Comparison of ENCODE assay signal across 7 cellular contexts in the genomic region with DNA sequence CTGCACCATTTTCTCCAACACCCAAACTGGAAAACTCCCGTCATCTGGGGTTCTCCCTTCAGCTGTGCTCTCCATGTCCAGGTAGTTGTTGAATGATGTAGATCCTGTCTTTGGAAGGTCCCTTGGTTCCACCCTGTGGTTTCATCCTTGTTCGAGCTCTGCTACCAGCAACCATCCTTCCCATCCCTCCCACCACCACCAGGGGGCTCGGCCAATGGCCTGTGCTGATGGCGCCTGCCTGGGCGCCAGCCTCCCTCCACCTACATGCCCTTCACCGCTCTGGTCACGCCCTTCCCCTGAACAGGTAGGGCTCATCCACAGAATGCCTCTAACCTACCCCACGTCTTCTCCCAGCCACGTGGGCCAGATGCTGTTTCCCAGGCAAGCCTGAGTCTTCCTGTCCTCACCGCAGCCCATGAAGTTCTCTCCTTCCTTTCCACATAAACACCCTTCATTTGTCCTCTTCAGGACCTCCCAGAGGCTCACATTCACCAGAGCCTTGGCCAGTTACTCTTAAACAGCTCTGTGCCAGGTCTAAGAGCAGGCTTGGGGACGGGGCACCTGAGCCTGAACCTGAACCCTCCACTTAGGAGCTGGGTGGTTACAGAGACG.
DNase-seq lines count a peak whose midpoint lies in the region; ATAC-seq, FAIRE-seq and TF ChIP-seq lines count a peak whose summit lies in the region.

No MANE protein-coding gene starts in this region.

- no peak overlapping the region for H3K18ac ChIP-seq in H1 (ENCODE audit: extremely low read depth, low read length)

- H2AFZ ChIP-seq in PC-3 (ENCODE audit: low read length) (no peak overlapping the region), H1 (ENCODE audit: low read length) (peak overlapping the region; percentile 28)

- no peak overlapping the region for H2AK5ac ChIP-seq in H1 (ENCODE audit: low read depth, low read length)

- H3K23ac ChIP-seq in H1 (ENCODE audit: insufficient read length): no peak overlapping the region

- H3K23me2 ChIP-seq in H1 (ENCODE audit: low read depth, low read length): no peaks in the 10 kb centered on the region

- H3K79me1 ChIP-seq in H1 (ENCODE audit: low read depth, low read length): no peaks in the 10 kb centered on the region

- no peak overlapping the region for H2BK120ac ChIP-seq in H1 (replicated peaks; ENCODE audit: low read depth, low read length)

- H3K36me3 ChIP-seq in PC-3 (ENCODE audit: low read depth, low read length) (no peaks in the 10 kb centered on the region), H1 (ENCODE audit: control insufficient read depth in 2 of 4, insufficient read depth in 4 of 4, low read length in 3 of 4) (no peaks in the 10 kb centered on the region), spleen (no peaks in the 10 kb centered on the region)

- peak overlapping the region; percentile 52 for H4K8ac ChIP-seq in H1 (ENCODE audit: extremely low read depth, insufficient read depth, low read length)

- TF ChIP-seq CTCF in PC-3 (conservative IDR thresholded peaks at IDR 0.05; ENCODE audit: low read depth, low read length) (peak; percentile 61), H1 (IDR thresholded peaks at IDR 0.05; ENCODE audit: control extremely low read depth in 1 of 3, insufficient read depth in 1 of 3, low read depth in 1 of 3, low read length in 3 of 3) (peak; percentile 88 to 92 (median 91)), spleen (IDR thresholded peaks at IDR 0.05 in 8 of 11, conservative IDR thresholded peaks at IDR 0.05 in 3 of 11) (peak in 8 of 11 experiments; percentile 22 to 61 (median 42))

- H3K27ac ChIP-seq in PC-3 (ENCODE audit: low read length): no peak overlapping the region
- H3K27ac ChIP-seq in H1 (ENCODE audit: low read depth, low read length): no peak overlapping the region
- H3K27ac ChIP-seq in spleen: no peak overlapping the region

- no peak overlapping the region for H3K4me3 ChIP-seq in PC-3 (ENCODE audit: low read length)
- H3K4me3 ChIP-seq in H1 (ENCODE audit: extremely low read depth in 1 of 4, insufficient read depth in 2 of 4, low read depth in 3 of 4, low read length in 4 of 4): no peak overlapping the region
- H3K4me3 ChIP-seq in spleen: no peak overlapping the region

- H3K27me3 ChIP-seq in PC-3 (ENCODE audit: low read length) (peaks cover 4% of the 10 kb centered on the region; the same call in 1 of the 2 replicates), H1 (replicated peaks in 1 of 4; ENCODE audit: control insufficient read depth in 3 of 4, extremely low read depth in 1 of 4, insufficient read depth in 3 of 4, low read length in 3 of 4) (peaks cover 0 to 2% (median 0%) of the 10 kb centered on the region in 4 experiments; a peak in 1 of 7 replicates), spleen (replicated peaks in 1 of 7) (no peaks in the 10 kb centered on the region)

- 66% methylated on average over 12 of the region's 12 CpGs; no CpG with 5 or more reads in 1 of the 2 experiments for WGBS in H1 (ENCODE audit: extremely low coverage in 1 of 2, insufficient coverage in 1 of 2, insufficient read length in 1 of 2, insufficient replicate concordance in 2 of 2, low coverage in 1 of 2, low lambda C conversion rate in 2 of 2, missing lambda C conversion rate in 1 of 2), 2 experiments
- 85 to 87% (median 87%) methylated on average over 12 of the region's 12 CpGs for WGBS in spleen, 5 donors

- BruUV-seq in PC-3 (replicated peaks; lab: Mats Ljungman, UMichigan): no TSS peak

- TF ChIP-seq POLR2A in GM12892 (IDR thresholded peaks at IDR 0.05; ENCODE audit: low read depth, low read length) (no peak), H1 (IDR thresholded peaks at IDR 0.05; ENCODE audit: control extremely low read depth in 1 of 2, low read depth in 2 of 2, low read length in 2 of 2) (no peak), spleen (IDR thresholded peaks at IDR 0.05) (no peak)

- H3K4me3 Mint-ChIP-seq in effector memory CD8-positive, alpha-beta T cell: peak overlapping the region in 1 of 2 donors; percentile 44

- H3K27me3 Mint-ChIP-seq in effector memory CD8-positive, alpha-beta T cell: peaks cover 0 to 2% of the 10 kb centered on the region in 2 donors

- H3F3A ChIP-seq in PC-3 (ENCODE audit: low read length, unreplicated experiment): no peaks in the 10 kb centered on the region

- no peak overlapping the region for H3K14ac ChIP-seq in H1 (ENCODE audit: insufficient read length)

- CTCF ChIA-PET in PC-3 (lab: Charles Lee) (no interaction called here), H1 (lab: Charles Lee; ENCODE audit: partially characterized antibody) (interaction anchor here (0.6 to 6.5 kb wide), 36 partner anchors 9 to 1220 kb away, joined by 3 to 46 read pairs (median 4); no protein-coding TSS in a partner anchor)

- H4K5ac ChIP-seq in H1 (ENCODE audit: insufficient read length, low read depth, low read length): no peak overlapping the region

- H3K9ac ChIP-seq in PC-3 (ENCODE audit: low read length): no peak overlapping the region
- H3K9ac ChIP-seq in H1 (replicated peaks in 1 of 4; ENCODE audit: extremely low read depth in 1 of 4, low read depth in 3 of 4, low read length in 3 of 4): no peak overlapping the region

- H4K20me1 ChIP-seq in PC-3 (ENCODE audit: low read length) (no peaks in the 10 kb centered on the region), H1 (replicated peaks in 1 of 2; ENCODE audit: control insufficient read depth in 1 of 2, insufficient read depth in 2 of 2, low read length in 2 of 2) (no peaks in the 10 kb centered on the region)

- no peak for ATAC-seq in PC-3
- ATAC-seq in effector memory CD8-positive, alpha-beta T cell (replicated peaks): no peak

- H3K4me2 ChIP-seq in PC-3 (ENCODE audit: low read length): no peak overlapping the region
- H3K4me2 ChIP-seq in H1 (ENCODE audit: insufficient read depth in 1 of 2, low read depth in 2 of 2, low read length in 2 of 2): no peak overlapping the region

- H2BK20ac ChIP-seq in H1 (ENCODE audit: low read length): no peak overlapping the region

- no peaks in the 10 kb centered on the region for H3K9me3 Mint-ChIP-seq in effector memory CD8-positive, alpha-beta T cell

- H3K4ac ChIP-seq in H1 (replicated peaks; ENCODE audit: insufficient read length, low read depth, low read length): no peak overlapping the region

- H3K9me3 ChIP-seq in PC-3 (ENCODE audit: low read length): no peaks in the 10 kb centered on the region
- no peaks in the 10 kb centered on the region for H3K9me3 ChIP-seq in H1 (ENCODE audit: insufficient read depth in 2 of 2, low read depth in 1 of 2, low read length in 1 of 2)
- H3K9me3 ChIP-seq in spleen: peaks cover 0 to 12% (median 3%) of the 10 kb centered on the region in 8 donors

- POLR2A ChIA-PET in PC-3 (lab: Charles Lee; ENCODE audit: unreplicated experiment) (no interaction called here), H1 (lab: Charles Lee; ENCODE audit: partially characterized antibody) (no interaction called here)

- no peaks in the 10 kb centered on the region for H3K9me2 ChIP-seq in PC-3 (replicated peaks; ENCODE audit: low read length)

- intact Hi-C loops in PC-3 (cut with micrococcal nuclease): no loop called here
- intact Hi-C loops in spleen (cut with DNase I; ENCODE audit: low total_unique reads): no loop called here

- no peak overlapping the region for H2BK15ac ChIP-seq in H1 (ENCODE audit: low read length)

- peak overlapping the region in 1 of 2 donors; percentile 90 for H3K27ac Mint-ChIP-seq in effector memory CD8-positive, alpha-beta T cell

- H3K36me3 Mint-ChIP-seq in effector memory CD8-positive, alpha-beta T cell (ENCODE audit: insufficient read depth): peaks cover 2% of the 10 kb centered on the region

- DNase-seq in GM12892 (ENCODE audit: insufficient read length): no peak
- no peak for DNase-seq in PC-3
- DNase-seq in H1 (ENCODE audit: low read depth in 1 of 2, low spot score in 2 of 2): peak; percentile 36 to 90
- no peak for DNase-seq in spleen
- no peak for DNase-seq in NCI-H1105 treated with DMSO at 0.1 percent for 48 hours (lab: John Stamatoyannopoulos, UW)
- DNase-seq in effector memory CD8-positive, alpha-beta T cell: no peak
- no peak for DNase-seq in middle frontal gyrus (ENCODE audit: extremely low spot score, low spot score)

- TF ChIP-seq EP300 in H1 (IDR thresholded peaks at IDR 0.05; ENCODE audit: borderline replicate concordance in 1 of 2, low read depth in 2 of 2, low read length in 2 of 2): no peak

- no peaks in the 10 kb centered on the region for H3K79me2 ChIP-seq in PC-3 (ENCODE audit: low read length)
- no peaks in the 10 kb centered on the region for H3K79me2 ChIP-seq in H1 (ENCODE audit: control insufficient read depth in 1 of 2, insufficient read depth in 2 of 2, low read length in 2 of 2)

- H4K91ac ChIP-seq in H1 (replicated peaks; ENCODE audit: insufficient read length, low read length): no peak overlapping the region

- H3K4me1 Mint-ChIP-seq in effector memory CD8-positive, alpha-beta T cell (ENCODE audit: low read depth in 2 of 2): peaks cover 29 to 38% of the 10 kb centered on the region in 2 donors

- H2BK5ac ChIP-seq in H1 (ENCODE audit: low read depth, low read length): 0 out of 2 replicates have a peak overlapping the region, but pooled peaks have one; percentile 49

- H2BK12ac ChIP-seq in H1 (ENCODE audit: low read depth, low read length): no peak overlapping the region

- no peak overlapping the region for H3K56ac ChIP-seq in H1 (replicated peaks; ENCODE audit: insufficient read length, low read depth, low read length)

- TF ChIP-seq RAD21 in H1 (IDR thresholded peaks at IDR 0.05 in 1 of 2, conservative IDR thresholded peaks at IDR 0.05 in 1 of 2; ENCODE audit: low read depth in 2 of 2, low read length in 2 of 2): peak; percentile 70 to 76

- H3K4me1 ChIP-seq in PC-3 (ENCODE audit: insufficient read depth, low read length) (peaks cover 41% of the 10 kb centered on the region), H1 (replicated peaks in 1 of 4; ENCODE audit: control insufficient read depth in 3 of 4, insufficient read depth in 4 of 4, low read length in 3 of 4) (peaks cover 0 to 4% (median 3%) of the 10 kb centered on the region in 4 experiments; a peak in 1 of 7 replicates), spleen (peaks cover 11 to 63% (median 42%) of the 10 kb centered on the region in 6 donors)

- FAIRE-seq in GM12892 (lab: Jason Lieb, UNC) (peak; percentile 88), H1 (lab: Jason Lieb, UNC) (peak; percentile 63)

TF ChIP-seq in H1, 55 proteins besides CTCF, POLR2A, EP300 and RAD21 (continues in another document):
- peak; percentile 85 for TF ChIP-seq YY1 (IDR thresholded peaks at IDR 0.05; ENCODE audit: low read depth, low read length)
- TF ChIP-seq GABPA (IDR thresholded peaks at IDR 0.05; ENCODE audit: borderline replicate concordance, insufficient read depth, low read length): peak; percentile 58; the same call in 1 of the 2 replicates
- TF ChIP-seq, protein P1, sequence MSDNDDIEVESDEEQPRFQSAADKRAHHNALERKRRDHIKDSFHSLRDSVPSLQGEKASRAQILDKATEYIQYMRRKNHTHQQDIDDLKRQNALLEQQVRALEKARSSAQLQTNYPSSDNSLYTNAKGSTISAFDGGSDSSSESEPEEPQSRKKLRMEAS (IDR thresholded peaks at IDR 0.05): peak; percentile 48
- no peak for TF ChIP-seq KDM5A (IDR thresholded peaks at IDR 0.05; ENCODE audit: low read length)

Comparison
In these comparisons a context has a peak if more than half of its experiments do, and no peak if none do; other contexts are left out.
1. DNase-seq: peak in H1 (2 of 2); none in GM12892 (single experiment), PC-3 (single experiment), spleen (single experiment), NCI-H1105 treated with DMSO at 0.1 percent for 48 hours (single experiment), effector memory CD8-positive, alpha-beta T cell (0 of 3) and middle frontal gyrus (single experiment).
2. Peak in every context shown above with its lines, with median percentiles within 50 percentile points of each other: CTCF ChIP-seq.